In the genomic region with DNA sequence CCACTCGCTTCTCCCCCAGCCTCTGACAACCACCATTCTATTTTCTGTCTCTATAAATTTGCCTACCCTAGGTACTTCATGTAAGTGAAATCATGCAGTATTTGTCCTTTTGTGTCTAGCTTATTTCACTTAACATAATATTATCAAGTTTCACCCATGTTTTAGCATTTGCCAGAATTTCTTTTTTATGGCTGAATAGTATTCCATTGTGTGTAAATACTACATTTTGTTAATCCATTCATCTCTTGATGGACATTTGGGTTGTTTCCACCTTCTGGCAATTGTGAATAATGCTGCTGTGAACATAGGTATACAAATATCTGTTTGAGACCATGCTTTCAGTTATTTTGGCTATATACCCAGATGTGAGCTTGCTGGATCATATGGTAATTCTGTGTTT, we compare ENCODE assay signal across 21 cellular contexts. TPM values are rescaled to one million over a fixed set of nuclear protein-coding genes. Genes with fewer than 3 reads are reported as not detected.
DNase-seq lines count a peak whose midpoint lies in the region; ATAC-seq, FAIRE-seq and TF ChIP-seq lines count a peak whose summit lies in the region.
"Had no signal": no experiment of that assay in that cellular context is flagged by ENCODE, and none has a peak within 500 bp of the region (broad histone marks: within the 10 kb centered on the region; RNA-seq: fewer than 3 reads in every experiment).

No MANE protein-coding gene starts in this region.

- peaks cover 3% of the 10 kb centered on the region; the same call in 1 of the 3 replicates for H3K79me2 ChIP-seq in K562 (ENCODE audit: control insufficient read depth, insufficient read depth, low read length)

- DNase-seq in K562 (ENCODE audit: extremely low read depth in 1 of 4, low spot score in 3 of 4) (no peak), nephron progenitor cell (no peak), tibial nerve (ENCODE audit: low spot score in 2 of 2) (no peak), left cardiac atrium (no peak)
- DNase-seq: AML-193; Caco-2; Calu3; CD4-positive, alpha-beta T cell; CD8-positive, alpha-beta T cell; DMS79 treated with DMSO at 0.1 percent for 48 hours; GF-D8 had no signal

- no peaks in the 10 kb centered on the region for H3K27me3 Mint-ChIP-seq in nephron progenitor cell (ENCODE audit: low read depth, poor library complexity)
- H3K27me3 Mint-ChIP-seq: B cell; CD4-positive, alpha-beta T cell had no signal

- in situ Hi-C loops in K562 (cut with MboI): loop anchor here (5.0 to 25.0 kb wide), 3 partner anchors 85 to 350 kb away; partner anchors contain the start of genes ACTR1A, ELOVL3, GBF1 and NFKB2

- no peak overlapping the region for H3K4me2 ChIP-seq in K562 (ENCODE audit: insufficient read depth, low read length)
- H3K4me2 ChIP-seq: A549; BLaER1 treated with 17β-estradiol and CSF1 and Interleukin-3, amounts not matched to agents 10 nM and 100 nM had no signal

- POLR2A ChIA-PET in HEK293 (lab: Yijun Ruan, JAX) (no interaction called here), K562 (lab: Yijun Ruan, JAX) (no interaction called here)

- peaks cover 5% of the 10 kb centered on the region for H3K36me3 Mint-ChIP-seq in nephron progenitor cell (ENCODE audit: low read depth)
- H3K36me3 Mint-ChIP-seq: CD8-positive, alpha-beta T cell had no signal

- no peaks in the 10 kb centered on the region for H3K27me3 ChIP-seq in K562 (ENCODE audit: control insufficient read depth in 2 of 2, insufficient read depth in 2 of 2, low read length in 2 of 2)
- no peaks in the 10 kb centered on the region for H3K27me3 ChIP-seq in tibial nerve
- H3K27me3 ChIP-seq: BLaER1 treated with 17β-estradiol and CSF1 and Interleukin-3, amounts not matched to agents 10 nM and 100 nM had no signal

- H3K27ac ChIP-seq in HEK293 (ENCODE audit: extremely low read depth, low read depth, low read length) (no peak overlapping the region), K562 (ENCODE audit: extremely low read depth, low read depth, low read length) (no peak overlapping the region), tibial nerve (no peak overlapping the region)
- H3K27ac ChIP-seq: 22Rv1; A549; BLaER1 treated with 17β-estradiol and CSF1 and Interleukin-3, amounts not matched to agents 10 nM and 100 nM; C4-2B had no signal

- no TSS peak for BruUV-seq in K562 (replicated peaks; lab: Mats Ljungman, UMichigan)

- H3K9me3 Mint-ChIP-seq in nephron progenitor cell: peaks cover 4% of the 10 kb centered on the region
- H3K9me3 Mint-ChIP-seq: CD4-positive, alpha-beta T cell; CD8-positive, alpha-beta T cell had no signal

- no peak overlapping the region for H3K9ac ChIP-seq in K562 (ENCODE audit: insufficient read depth in 1 of 2, low read depth in 2 of 2, low read length in 2 of 2)
- H3K9ac ChIP-seq: BLaER1 treated with 17β-estradiol and CSF1 and Interleukin-3, amounts not matched to agents 10 nM and 100 nM had no signal

- H3K4me3 ChIP-seq in HEK293 (ENCODE audit: low read depth, low read length) (no peak overlapping the region), K562 (no peak overlapping the region), tibial nerve (no peak overlapping the region)
- H3K4me3 ChIP-seq: A549; BLaER1 treated with 17β-estradiol and CSF1 and Interleukin-3, amounts not matched to agents 10 nM and 100 nM had no signal

- no peak overlapping the region for H3K4me3 Mint-ChIP-seq in nephron progenitor cell
- H3K4me3 Mint-ChIP-seq: B cell; CD4-positive, alpha-beta T cell; CD8-positive, alpha-beta T cell had no signal

- CTCF ChIA-PET in HEK293 (lab: Yijun Ruan, JAX): interaction anchor here (1.0 to 1.7 kb wide), 4 partner anchors 9 to 355 kb away, joined by 3 read pairs; no protein-coding TSS in a partner anchor
- CTCF ChIA-PET in K562 (lab: Yijun Ruan, JAX; ENCODE audit: low intra/inter-chr PET ratio): no interaction called here

- TF ChIP-seq POLR2A in K562 (conservative IDR thresholded peaks at IDR 0.05) (no peak), tibial nerve (IDR thresholded peaks at IDR 0.05) (no peak)

- no peaks in the 10 kb centered on the region for H3K9me3 ChIP-seq in HEK293 (ENCODE audit: control insufficient read depth, insufficient read depth, low read depth, low read length)
- no peaks in the 10 kb centered on the region for H3K9me3 ChIP-seq in K562 (replicated peaks; ENCODE audit: control insufficient read depth, insufficient read depth, low read depth, low read length)
- no peaks in the 10 kb centered on the region for H3K9me3 ChIP-seq in tibial nerve
- H3K9me3 ChIP-seq: A549; BLaER1 treated with 17β-estradiol and CSF1 and Interleukin-3, amounts not matched to agents 10 nM and 100 nM; Caco-2 had no signal

- no peak overlapping the region for H2AFZ ChIP-seq in K562 (ENCODE audit: low read depth, low read length)

- TF ChIP-seq CTCF in HEK293 (tag by site-specific recombination; IDR thresholded peaks at IDR 0.05) (no peak), K562 (IDR thresholded peaks at IDR 0.05 in 2 of 3, conservative IDR thresholded peaks at IDR 0.05 in 1 of 3; ENCODE audit: insufficient read depth in 2 of 3, low read depth in 1 of 3, low read length in 3 of 3) (no peak), nephron progenitor cell (IDR thresholded peaks at IDR 0.05) (no peak), tibial nerve (IDR thresholded peaks at IDR 0.05) (no peak)

- intact Hi-C loops in K562 (cut with micrococcal nuclease) (no loop called here), left cardiac atrium (cut with DNase I) (loop anchor here (10.0 kb wide), 2 partner anchors 82 to 422 kb away; partner anchors contain the start of genes ACTR1A (in 1 of the 2) and SUFU (in 1 of the 2))

- ATAC-seq in K562: no peak
- ATAC-seq in left cardiac atrium: no peak
- ATAC-seq: A549; CD8-positive, alpha-beta T cell had no signal

- H3K4me1 ChIP-seq in HEK293 (ENCODE audit: control insufficient read depth, insufficient read depth, low read length) (no peaks in the 10 kb centered on the region), K562 (replicated peaks in 1 of 2; ENCODE audit: control insufficient read depth in 2 of 2, insufficient read depth in 2 of 2, low read length in 2 of 2) (peaks cover 0 to 3% of the 10 kb centered on the region in 2 experiments; a peak in 2 of 5 replicates), tibial nerve (peaks cover 0 to 24% (median 10%) of the 10 kb centered on the region in 4 donors)
- H3K4me1 ChIP-seq: A549, Caco-2 had no signal

- H4K20me1 ChIP-seq in K562 (replicated peaks; ENCODE audit: control insufficient read depth, insufficient read depth, low read length): no peaks in the 10 kb centered on the region

- H3K27ac Mint-ChIP-seq in nephron progenitor cell: peak overlapping the region; percentile 62
- H3K27ac Mint-ChIP-seq: B cell; CD4-positive, alpha-beta T cell; CD8-positive, alpha-beta T cell had no signal

- H3K36me3 ChIP-seq in HEK293 (ENCODE audit: control insufficient read depth in 2 of 2, insufficient read depth in 1 of 2, low read length in 2 of 2) (no peaks in the 10 kb centered on the region), K562 (ENCODE audit: control insufficient read depth, insufficient read depth, low read length) (no peaks in the 10 kb centered on the region), tibial nerve (no peaks in the 10 kb centered on the region)

- no peak for TF ChIP-seq RAD21 in K562 (CRISPR knock-in tag; conservative IDR thresholded peaks at IDR 0.05 in 1 of 2, IDR thresholded peaks at IDR 0.05 in 1 of 2)

- H3K4me1 Mint-ChIP-seq in nephron progenitor cell: peaks cover 21% of the 10 kb centered on the region

- no peaks in the 10 kb centered on the region for H3K9me1 ChIP-seq in K562 (ENCODE audit: control insufficient read depth, insufficient read depth, low read length)

- TF ChIP-seq EP300 in K562 (IDR thresholded peaks at IDR 0.05; ENCODE audit: low read length) (no peak), tibial nerve (IDR thresholded peaks at IDR 0.05) (no peak)

- FAIRE-seq in K562 (lab: Jason Lieb, UNC): no peak
- FAIRE-seq: A549, D721Med, G401.6, GM12891, GM19239 had no signal

- WGBS in K562 (ENCODE audit: insufficient coverage, low coverage, missing lambda C conversion rate): 82% methylated on average over 1 of the region's 1 CpG
- WGBS in tibial nerve, 2 donors: 90 to 96% methylated on average over 1 of the region's 1 CpG

TF ChIP-seq in HEK293, 187 proteins besides CTCF, POLR2A, EP300 and RAD21 (continues in another document):
- TF ChIP-seq, protein P1, sequence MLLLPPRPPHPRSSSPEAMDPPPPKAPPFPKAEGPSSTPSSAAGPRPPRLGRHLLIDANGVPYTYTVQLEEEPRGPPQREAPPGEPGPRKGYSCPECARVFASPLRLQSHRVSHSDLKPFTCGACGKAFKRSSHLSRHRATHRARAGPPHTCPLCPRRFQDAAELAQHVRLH (tag by site-specific recombination; IDR thresholded peaks at IDR 0.05): 0 out of 2 replicates have a peak, but pooled peaks have one; percentile 22

TF ChIP-seq in K562, 482 proteins besides CTCF, POLR2A, EP300 and RAD21 (continues in another document):
- TF ChIP-seq TFAM (CRISPR knock-in tag; conservative IDR thresholded peaks at IDR 0.05) (no peak), FUS (optimal IDR thresholded peaks at IDR 0.05; ENCODE audit: low read depth, low read length) (no peak), CBFA2T3 (IDR thresholded peaks at IDR 0.05) (no peak)

RNA-seq across cellular contexts. Expression of gene TRIM8, which starts 57.4 kb away (rescaled TPM):
- total RNA-seq in K562 (2011; cell fraction: chromatin; rRNA removed; ENCODE audit: low replicate concordance): 16.6 and 38.8 TPM in 2 replicates
- total RNA-seq in K562 (2011; cell fraction: nucleolus; rRNA removed): 21.6 and 25.2 TPM in 2 replicates
- 17.2 and 24.7 TPM in 2 replicates for total RNA-seq in K562 (2011; cell fraction: nucleoplasm; rRNA removed)
- total RNA-seq in K562 (2014; rRNA removed) (13.4 and 14.1 TPM in 2 replicates), K562 (2014; rRNA removed; fragmentation: Illumina TruSeq; extraction: Trizol) (7.3 and 7.5 TPM in 2 replicates), K562 (2015; rRNA removed; fragmentation: Illumina TruSeq; extraction: Trizol) (8.9 and 9.7 TPM in 2 replicates), K562 (2021) (26.0 and 27.2 TPM in 2 replicates), tibial nerve (100 to 1,000 TPM; 156 to 206 (median 157) TPM), left cardiac atrium (100 to 1,000 TPM; 104 to 108 TPM)
- polyA plus RNA-seq in K562 (2011; rRNA removed) (9.1 and 11.2 TPM in 2 replicates), K562 (2014; fragmentation: Illumina TruSeq; extraction: Trizol) (11.3 and 21.4 TPM in 2 replicates), K562 (2014; fragmentation: Nextera tagmentation; extraction: Ambion mirVana) (1 to 10 TPM; 1.7 to 3.2 TPM), K562 (2014; rRNA removed) (12.6 and 20.4 TPM in 2 replicates)
- 6.0 and 15.5 TPM in 2 replicates for polyA plus RNA-seq in K562 (2011; cell fraction: cytosol; rRNA removed)
- 13.8 and 26.7 TPM in 2 replicates for polyA plus RNA-seq in K562 (2011; cell fraction: nucleus; rRNA removed)
- 23.8 and 28.1 TPM in 2 replicates for polyA plus RNA-seq in K562 (2012)
- polyA minus RNA-seq in K562 (2011; rRNA and poly(A)+ RNA removed): 5.7 and 5.9 TPM in 2 replicates
- polyA minus RNA-seq in K562 (2011; cell fraction: cytosol; rRNA and poly(A)+ RNA removed): 9.7 and 9.8 TPM in 2 replicates
- 9.2 and 11.4 TPM in 2 replicates for polyA minus RNA-seq in K562 (2011; cell fraction: nucleus; rRNA and poly(A)+ RNA removed)

Comparison
In these comparisons a context has a peak if more than half of its experiments do, and no peak if none do; other contexts are left out.
1. Of the 44 proteins assayed by ChIP-seq in both K562 and HEK293: peak only in K562: none; only in HEK293: none; in both: ZNF146; in neither: 43.